Comparison of ENCODE assay signal across 10 cellular contexts in genomic region chr6:38808039-38808438, GRCh38.
ATAC-seq and TF ChIP-seq lines count a peak whose summit lies in the region.
"Had no signal": no experiment of that assay in that cellular context is flagged by ENCODE, and none has a peak within 500 bp of the region (broad histone marks: within the 10 kb centered on the region; RNA-seq: fewer than 3 reads in every experiment).

No MANE protein-coding gene starts in this region.

- H3K27ac ChIP-seq in HEK293 (ENCODE audit: extremely low read depth, low read depth, low read length) = no peak overlapping the region
- H3K27ac ChIP-seq: 22Rv1; A549; BLaER1; BLaER1 treated with 17β-estradiol and CSF1 and Interleukin-3, amounts not matched to agents 10 nM and 100 nM; C4-2B had no signal

- POLR2A ChIA-PET in HEK293 (lab: Yijun Ruan, JAX) = no interaction called here

- TF ChIP-seq CTCF in HEK293 (tag by site-specific recombination; IDR thresholded peaks at IDR 0.05) = no peak

- CTCF ChIA-PET in HEK293 (lab: Yijun Ruan, JAX) = no interaction called here

- no peaks in the 10 kb centered on the region for H3K36me3 ChIP-seq in HEK293 (ENCODE audit: control insufficient read depth in 2 of 2, insufficient read depth in 1 of 2, low read length in 2 of 2)
- H3K36me3 ChIP-seq: BE2C; BLaER1; BLaER1 treated with 17β-estradiol and CSF1 and Interleukin-3, amounts not matched to agents 10 nM and 100 nM had no signal

- H3K4me1 ChIP-seq in HEK293 (ENCODE audit: control insufficient read depth, insufficient read depth, low read length) = peaks cover 5% of the 10 kb centered on the region; the same call in 1 of the 2 replicates
- H3K4me1 ChIP-seq: A549, BLaER1, Caco-2 had no signal

- H3K9me3 ChIP-seq in HEK293 (ENCODE audit: control insufficient read depth, insufficient read depth, low read depth, low read length) = no peaks in the 10 kb centered on the region
- H3K9me3 ChIP-seq: A549; BE2C; BLaER1; BLaER1 treated with 17β-estradiol and CSF1 and Interleukin-3, amounts not matched to agents 10 nM and 100 nM; Caco-2 had no signal

- H3K4me3 ChIP-seq in HEK293 (ENCODE audit: low read depth, low read length) = no peak overlapping the region
- H3K4me3 ChIP-seq: A549; BLaER1; BLaER1 treated with 17β-estradiol and CSF1 and Interleukin-3, amounts not matched to agents 10 nM and 100 nM had no signal

- ATAC-seq in HG03095 (IDR thresholded peaks at IDR 0.05; ENCODE audit: unreplicated experiment) = no peak
- ATAC-seq: A549; CD8-positive, alpha-beta T cell had no signal

TF ChIP-seq in HEK293, 187 proteins besides CTCF, POLR2A, EP300 and RAD21:
- TF ChIP-seq SCRT2 (tag by site-specific recombination; IDR thresholded peaks at IDR 0.05) (peak; percentile 92), ZNF785 (tag by site-specific recombination; IDR thresholded peaks at IDR 0.05) (no peak), ZNF211 (tag by site-specific recombination; IDR thresholded peaks at IDR 0.05; ENCODE audit: low read depth) (peak; percentile 60; the same call in 1 of the 2 replicates), ZNF48 (tag by site-specific recombination; IDR thresholded peaks at IDR 0.05) (no peak), ZNF548 (tag by site-specific recombination; IDR thresholded peaks at IDR 0.05) (no peak), SCRT1 (tag by site-specific recombination; IDR thresholded peaks at IDR 0.05; ENCODE audit: borderline replicate concordance) (peak; percentile 70; the same call in 1 of the 2 replicates)
